Comparison of ENCODE assay signal across 18 cellular contexts in genomic region chr12:57882575-57882974, GRCh38. TPM values are rescaled to one million over a fixed set of nuclear protein-coding genes. Genes with fewer than 3 reads are reported as not detected.
DNase-seq lines count a peak whose midpoint lies in the region; ATAC-seq and TF ChIP-seq lines count a peak whose summit lies in the region.
"Had no signal": no experiment of that assay in that cellular context is flagged by ENCODE, and none has a peak within 500 bp of the region (broad histone marks: within the 10 kb centered on the region; RNA-seq: fewer than 3 reads in every experiment).

No MANE protein-coding gene starts in this region.

- H3K4me3 ChIP-seq in colonic mucosa (no peak overlapping the region), mucosa of descending colon (no peak overlapping the region), sigmoid colon (no peak overlapping the region), transverse colon (no peak overlapping the region)
- H3K4me3 ChIP-seq: GM12878 had no signal

- no peaks in the 10 kb centered on the region for H3K4me1 ChIP-seq in colonic mucosa
- H3K4me1 ChIP-seq in mucosa of descending colon (ENCODE audit: low read depth): peaks cover 17% of the 10 kb centered on the region
- peaks cover 0 to 3% (median 2%) of the 10 kb centered on the region in 4 donors for H3K4me1 ChIP-seq in sigmoid colon
- H3K4me1 ChIP-seq in transverse colon: peaks cover 3 to 46% (median 17%) of the 10 kb centered on the region in 4 donors
- H3K4me1 ChIP-seq: BE2C had no signal

- H3K27ac ChIP-seq in colonic mucosa (peak overlapping the region; percentile 66), sigmoid colon (no peak overlapping the region), transverse colon (peak overlapping the region; percentile 75 to 82 (median 78))

- TF ChIP-seq CTCF in colonic mucosa (IDR thresholded peaks at IDR 0.05) (no peak), mucosa of descending colon (IDR thresholded peaks at IDR 0.05) (no peak), sigmoid colon (IDR thresholded peaks at IDR 0.05) (no peak), transverse colon (IDR thresholded peaks at IDR 0.05) (no peak)

- H3K27me3 Mint-ChIP-seq in activated CD4-positive, alpha-beta T cell treated with anti-CD3 and anti-CD28 coated beads, Interleukin-2, amount 10 ng/mL, durations not matched to agents 24 days and 14 days: peaks cover 4% of the 10 kb centered on the region
- H3K27me3 Mint-ChIP-seq in activated T-helper 2 cell treated with anti-CD3 and anti-CD28 coated beads, Interferon-gamma antibody, Interleukin-2, Interleukin-4, amounts not matched to agents 10 μg/mL and 5 μg/mL and 100 μg/mL, durations not matched to agents 14 hours and 24 hours and 36 hours (ENCODE audit: low read depth): peaks cover 13% of the 10 kb centered on the region

- ATAC-seq in mucosa of descending colon: peak; percentile 79
- no peak for ATAC-seq in GM19455 (IDR thresholded peaks at IDR 0.05; ENCODE audit: unreplicated experiment)
- ATAC-seq: GM12878 had no signal

- H3K4me1 Mint-ChIP-seq in activated CD4-positive, alpha-beta T cell treated with anti-CD3 and anti-CD28 coated beads, Interleukin-2, amount 10 ng/mL, durations not matched to agents 24 days and 14 days: peaks cover 6% of the 10 kb centered on the region
- no peaks in the 10 kb centered on the region for H3K4me1 Mint-ChIP-seq in activated T-helper 2 cell treated with anti-CD3 and anti-CD28 coated beads, Interferon-gamma antibody, Interleukin-2, Interleukin-4, amounts not matched to agents 10 μg/mL and 5 μg/mL and 100 μg/mL, durations not matched to agents 14 hours and 24 hours and 36 hours (ENCODE audit: low read depth)

- in situ Hi-C loops in transverse colon (cut with MboI; ENCODE audit: low pct_ligation_motif_present in 1 of 4, low pct_unique_long_range_greater_than_20kb in 1 of 4, low sequenced_read_pairs in 3 of 4): no loop called here

- no peak for TF ChIP-seq POLR2A in sigmoid colon (IDR thresholded peaks at IDR 0.05)
- peak; percentile 57 for TF ChIP-seq POLR2A in transverse colon (IDR thresholded peaks at IDR 0.05)

- H3K36me3 ChIP-seq in colonic mucosa (no peaks in the 10 kb centered on the region), mucosa of descending colon (ENCODE audit: low read depth) (no peaks in the 10 kb centered on the region), sigmoid colon (no peaks in the 10 kb centered on the region), transverse colon (no peaks in the 10 kb centered on the region)
- H3K36me3 ChIP-seq: BE2C had no signal

- DNase-seq in colonic mucosa (peak; percentile 32), mucosa of descending colon (no peak), sigmoid colon (peak; percentile 11), transverse colon (no peak)
- DNase-seq in activated CD4-positive, alpha-beta T cell treated with anti-CD3 and anti-CD28 coated beads, Interleukin-2, amount 10 ng/mL, durations not matched to agents 24 days and 14 days: no peak
- no peak for DNase-seq in activated T-helper 2 cell treated with anti-CD3 and anti-CD28 coated beads, Interferon-gamma antibody, Interleukin-2, Interleukin-4, amounts not matched to agents 10 μg/mL and 5 μg/mL and 100 μg/mL, durations not matched to agents 14 hours and 24 hours and 36 hours (ENCODE audit: low spot score)
- DNase-seq: ACHN; BE2C; C1 segment of cervical spinal cord; CD4-positive, CD25-positive, alpha-beta regulatory T cell; CD8-positive, alpha-beta memory T cell; COR-L47; DMS 273 treated with DMSO at 0.1 percent for 48 hours; DND-41; EL; H9 had no signal

- peaks cover 2% of the 10 kb centered on the region for H3K36me3 Mint-ChIP-seq in activated CD4-positive, alpha-beta T cell treated with anti-CD3 and anti-CD28 coated beads, Interleukin-2, amount 10 ng/mL, durations not matched to agents 24 days and 14 days (ENCODE audit: low read depth)
- no peaks in the 10 kb centered on the region for H3K36me3 Mint-ChIP-seq in activated T-helper 2 cell treated with anti-CD3 and anti-CD28 coated beads, Interferon-gamma antibody, Interleukin-2, Interleukin-4, amounts not matched to agents 10 μg/mL and 5 μg/mL and 100 μg/mL, durations not matched to agents 14 hours and 24 hours and 36 hours (ENCODE audit: low read depth)

- no peaks in the 10 kb centered on the region for H3K9me3 ChIP-seq in colonic mucosa
- peaks cover 3% of the 10 kb centered on the region for H3K9me3 ChIP-seq in mucosa of descending colon
- no peaks in the 10 kb centered on the region for H3K9me3 ChIP-seq in sigmoid colon
- no peaks in the 10 kb centered on the region for H3K9me3 ChIP-seq in transverse colon
- H3K9me3 ChIP-seq: BE2C had no signal

- H3K9me3 Mint-ChIP-seq in activated CD4-positive, alpha-beta T cell treated with anti-CD3 and anti-CD28 coated beads, Interleukin-2, amount 10 ng/mL, durations not matched to agents 24 days and 14 days: peaks cover 7% of the 10 kb centered on the region
- H3K9me3 Mint-ChIP-seq in activated T-helper 2 cell treated with anti-CD3 and anti-CD28 coated beads, Interferon-gamma antibody, Interleukin-2, Interleukin-4, amounts not matched to agents 10 μg/mL and 5 μg/mL and 100 μg/mL, durations not matched to agents 14 hours and 24 hours and 36 hours: no peaks in the 10 kb centered on the region

- H3K27ac Mint-ChIP-seq in activated CD4-positive, alpha-beta T cell treated with anti-CD3 and anti-CD28 coated beads, Interleukin-2, amount 10 ng/mL, durations not matched to agents 24 days and 14 days: no peak overlapping the region
- H3K27ac Mint-ChIP-seq in activated T-helper 2 cell treated with anti-CD3 and anti-CD28 coated beads, Interferon-gamma antibody, Interleukin-2, Interleukin-4, amounts not matched to agents 10 μg/mL and 5 μg/mL and 100 μg/mL, durations not matched to agents 14 hours and 24 hours and 36 hours: no peak overlapping the region
- H3K27ac Mint-ChIP-seq: H9 had no signal

- no peak overlapping the region for H3K4me3 Mint-ChIP-seq in activated CD4-positive, alpha-beta T cell treated with anti-CD3 and anti-CD28 coated beads, Interleukin-2, amount 10 ng/mL, durations not matched to agents 24 days and 14 days
- H3K4me3 Mint-ChIP-seq in activated T-helper 2 cell treated with anti-CD3 and anti-CD28 coated beads, Interferon-gamma antibody, Interleukin-2, Interleukin-4, amounts not matched to agents 10 μg/mL and 5 μg/mL and 100 μg/mL, durations not matched to agents 14 hours and 24 hours and 36 hours (ENCODE audit: low read depth): no peak overlapping the region
- H3K4me3 Mint-ChIP-seq: CD4-positive, CD25-positive, alpha-beta regulatory T cell; CD8-positive, alpha-beta memory T cell; H9 had no signal

- intact Hi-C loops in colonic mucosa (cut with DNase I) (no loop called here), mucosa of descending colon (cut with DNase I, micrococcal nuclease) (no loop called here), sigmoid colon (cut with DNase I) (no loop called here), transverse colon (cut with DNase I; ENCODE audit: low total_unique reads) (no loop called here)
- intact Hi-C loops in activated CD4-positive, alpha-beta T cell treated with anti-CD3 and anti-CD28 coated beads, Interleukin-2, amount 10 ng/mL, durations not matched to agents 24 days and 14 days (cut with micrococcal nuclease): no loop called here
- intact Hi-C loops in activated T-helper 2 cell treated with anti-CD3 and anti-CD28 coated beads, Interferon-gamma antibody, Interleukin-2, Interleukin-4, amounts not matched to agents 10 μg/mL and 5 μg/mL and 100 μg/mL, durations not matched to agents 14 hours and 24 hours and 36 hours (cut with micrococcal nuclease): no loop called here

- H3K27me3 ChIP-seq in colonic mucosa (no peaks in the 10 kb centered on the region), sigmoid colon (no peaks in the 10 kb centered on the region), transverse colon (no peaks in the 10 kb centered on the region)
- H3K27me3 ChIP-seq: BE2C had no signal

- TF ChIP-seq EP300 in sigmoid colon (IDR thresholded peaks at IDR 0.05) (no peak), transverse colon (IDR thresholded peaks at IDR 0.05; ENCODE audit: low read depth) (no peak)

- peak overlapping the region in 1 of 2 donors; percentile 23 for H3K9ac ChIP-seq in colonic mucosa (ENCODE audit: low read depth in 2 of 2, low read length in 2 of 2)

RNA-seq across cellular contexts. Expression of gene CTDSP2, which starts 36.0 kb away (rescaled TPM):
- total RNA-seq in colonic mucosa (100 to 1,000 TPM; 131 to 200 TPM), mucosa of descending colon (100 to 1,000 TPM; 220 to 339 (median 256) TPM), sigmoid colon (100 to 1,000 TPM; 121 to 183 (median 135) TPM), transverse colon (100 to 1,000 TPM; 174 to 268 (median 231) TPM)
- 100 to 1,000 TPM in 2 of 3 donors, 10 to 100 TPM in 1; 85.3 to 122 (median 105) TPM for polyA plus RNA-seq in sigmoid colon
- 81.4 and 82.7 TPM in 2 replicates for total RNA-seq in activated CD4-positive, alpha-beta T cell treated with anti-CD3 and anti-CD28 coated beads, Interleukin-2, amount 10 ng/mL, durations not matched to agents 24 days and 14 days
- 62.5 and 65.2 TPM in 2 replicates for total RNA-seq in activated T-helper 2 cell treated with anti-CD3 and anti-CD28 coated beads, Interferon-gamma antibody, Interleukin-2, Interleukin-4, amounts not matched to agents 10 μg/mL and 5 μg/mL and 100 μg/mL, durations not matched to agents 14 hours and 24 hours and 36 hours

RNA-seq across cellular contexts. Expression of gene ATP23, which starts 58.8 kb away (rescaled TPM):
- 10 to 100 TPM; 13.1 to 14.9 TPM for total RNA-seq in colonic mucosa
- total RNA-seq in mucosa of descending colon: 10 to 100 TPM; 13.7 to 19.0 (median 15.3) TPM
- 10 to 100 TPM in 3 of 4 donors, 1 to 10 TPM in 1; 5.3 to 39.0 (median 13.2) TPM for total RNA-seq in sigmoid colon
- polyA plus RNA-seq in sigmoid colon: 10 to 100 TPM; 14.8 to 43.5 (median 25.8) TPM
- 10 to 100 TPM in 3 of 4 donors, under 1 TPM in 1; 0.80 to 41.8 (median 24.5) TPM for total RNA-seq in transverse colon
- 8.3 and 10.7 TPM in 2 replicates for total RNA-seq in activated CD4-positive, alpha-beta T cell treated with anti-CD3 and anti-CD28 coated beads, Interleukin-2, amount 10 ng/mL, durations not matched to agents 24 days and 14 days
- 10.8 and 12.7 TPM in 2 replicates for total RNA-seq in activated T-helper 2 cell treated with anti-CD3 and anti-CD28 coated beads, Interferon-gamma antibody, Interleukin-2, Interleukin-4, amounts not matched to agents 10 μg/mL and 5 μg/mL and 100 μg/mL, durations not matched to agents 14 hours and 24 hours and 36 hours

Comparison
In these comparisons a context has a peak if more than half of its experiments do, and no peak if none do; other contexts are left out.
1. DNase-seq: peak in colonic mucosa (single experiment) and sigmoid colon (single experiment); none in mucosa of descending colon (0 of 3), transverse colon (single experiment), activated CD4-positive, alpha-beta T cell treated with anti-CD3 and anti-CD28 coated beads, Interleukin-2, amount 10 ng/mL, durations not matched to agents 24 days and 14 days (single experiment) and activated T-helper 2 cell treated with anti-CD3 and anti-CD28 coated beads, Interferon-gamma antibody, Interleukin-2, Interleukin-4, amounts not matched to agents 10 μg/mL and 5 μg/mL and 100 μg/mL, durations not matched to agents 14 hours and 24 hours and 36 hours (single experiment).
2. H3K27ac ChIP-seq: peak in colonic mucosa (single experiment) and transverse colon (4 of 4); none in sigmoid colon (0 of 4).